2 cellular contexts compared by ENCODE assay signal in the genomic region with DNA sequence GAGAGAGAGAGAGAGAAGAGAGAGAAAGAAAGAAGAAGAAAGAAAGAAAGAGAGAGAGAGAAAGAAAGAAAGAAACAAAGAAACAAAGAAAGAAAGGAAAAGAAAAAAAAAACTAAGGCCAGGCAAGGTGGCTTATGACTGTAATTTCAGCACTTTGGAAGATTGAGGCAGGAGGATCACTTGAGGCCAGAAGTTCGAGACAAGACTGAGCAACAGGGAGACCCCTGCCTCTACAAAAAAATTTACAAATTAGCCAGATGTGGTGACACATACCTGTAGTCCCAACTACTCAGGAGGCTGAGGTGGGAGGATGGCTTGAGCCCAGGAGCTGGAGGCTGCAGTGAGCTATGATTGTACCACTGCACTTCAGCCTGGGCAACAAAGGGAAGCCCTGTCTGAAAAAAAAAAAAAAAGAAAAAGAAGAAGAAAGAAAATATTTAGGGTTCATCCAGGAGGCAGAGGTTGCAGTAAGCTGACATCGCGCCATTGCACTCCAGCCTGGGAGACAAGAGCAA.
TF ChIP-seq lines count a peak whose summit lies in the region.

No MANE protein-coding gene starts in this region.

TF ChIP-seq in SK-N-SH, 30 proteins besides CTCF, POLR2A, EP300 and RAD21:
- TF ChIP-seq NRF1 (IDR thresholded peaks at IDR 0.05; ENCODE audit: low read depth, low read length) = no peak
- no peak for TF ChIP-seq FOSL2 (IDR thresholded peaks at IDR 0.05; ENCODE audit: borderline replicate concordance, low read depth)
- TF ChIP-seq ELF1 (IDR thresholded peaks at IDR 0.05) = 0 out of 2 replicates have a peak, but pooled peaks have one; percentile 4
- TF ChIP-seq, protein P1, sequence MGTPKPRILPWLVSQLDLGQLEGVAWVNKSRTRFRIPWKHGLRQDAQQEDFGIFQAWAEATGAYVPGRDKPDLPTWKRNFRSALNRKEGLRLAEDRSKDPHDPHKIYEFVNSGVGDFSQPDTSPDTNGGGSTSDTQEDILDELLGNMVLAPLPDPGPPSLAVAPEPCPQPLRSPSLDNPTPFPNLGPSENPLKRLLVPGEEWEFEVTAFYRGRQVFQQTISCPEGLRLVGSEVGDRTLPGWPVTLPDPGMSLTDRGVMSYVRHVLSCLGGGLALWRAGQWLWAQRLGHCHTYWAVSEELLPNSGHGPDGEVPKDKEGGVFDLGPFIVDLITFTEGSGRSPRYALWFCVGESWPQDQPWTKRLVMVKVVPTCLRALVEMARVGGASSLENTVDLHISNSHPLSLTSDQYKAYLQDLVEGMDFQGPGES (IDR thresholded peaks at IDR 0.05; ENCODE audit: low read depth, low read length) = no peak
- peak; percentile 21; the same call in 1 of the 2 replicates for TF ChIP-seq JUND (IDR thresholded peaks at IDR 0.05)
- TF ChIP-seq FOXM1 (IDR thresholded peaks at IDR 0.05; ENCODE audit: low read depth) = no peak
- no peak for TF ChIP-seq SIN3A (IDR thresholded peaks at IDR 0.05; ENCODE audit: borderline replicate concordance, low read depth, low read length)
- 0 out of 2 replicates have a peak, but pooled peaks have one; percentile 10 for TF ChIP-seq RXRA (IDR thresholded peaks at IDR 0.05; ENCODE audit: borderline replicate concordance, low read depth)
- peak; percentile 69 for TF ChIP-seq POLR2AphosphoS5 (IDR thresholded peaks at IDR 0.05; ENCODE audit: low read depth, low read length)
- TF ChIP-seq TCF12 (IDR thresholded peaks at IDR 0.05) = no peak
- TF ChIP-seq SMC3 (IDR thresholded peaks at IDR 0.05; ENCODE audit: low read depth, low read length) = no peak

TF ChIP-seq in SK-N-SH treated with all-trans-retinoic acid at 6 μM for 48 hours, 23 proteins besides CTCF, POLR2A, EP300 and RAD21:
- TF ChIP-seq ZC3H10 (CRISPR knock-in tag; IDR thresholded peaks at IDR 0.05) (no peak), ZNF8 (CRISPR knock-in tag; IDR thresholded peaks at IDR 0.05) (no peak), ZFP30 (CRISPR knock-in tag; IDR thresholded peaks at IDR 0.05) (no peak), GLIS3 (CRISPR knock-in tag; IDR thresholded peaks at IDR 0.05) (no peak), CREB5 (CRISPR knock-in tag; IDR thresholded peaks at IDR 0.05; ENCODE audit: low read depth) (no peak), ARNTL (CRISPR knock-in tag; IDR thresholded peaks at IDR 0.05; ENCODE audit: borderline replicate concordance, low read depth) (no peak), ISL1 (CRISPR knock-in tag; IDR thresholded peaks at IDR 0.05) (no peak), BACH2 (CRISPR knock-in tag; IDR thresholded peaks at IDR 0.05; ENCODE audit: borderline replicate concordance) (no peak), TSHZ2 (CRISPR knock-in tag; IDR thresholded peaks at IDR 0.05) (no peak), TCF4 (CRISPR knock-in tag; IDR thresholded peaks at IDR 0.05; ENCODE audit: borderline replicate concordance) (no peak)
